ENCODE assay signal across 18 cellular contexts in genomic region chr14:100802766-100803693, GRCh38. TPM values are rescaled to one million over a fixed set of nuclear protein-coding genes. Genes with fewer than 3 reads are reported as not detected.
"Had no signal": no experiment of that assay in that cellular context is flagged by ENCODE, and none has a peak within 500 bp of the region (broad histone marks: within the 10 kb centered on the region; RNA-seq: fewer than 3 reads in every experiment).

No MANE protein-coding gene starts in this region.

- H3K9me3 ChIP-seq: pancreas, transverse colon had no signal

- H3K27ac ChIP-seq: ascending aorta, brain microvascular endothelial cell, pancreas, transverse colon had no signal

- H3K4me3 ChIP-seq: ascending aorta, mucosa of descending colon, pancreas, transverse colon had no signal

- ATAC-seq: mucosa of descending colon; naive thymus-derived CD4-positive, alpha-beta T cell; pancreas; right cardiac atrium; stimulated activated naive B cell treated with anti-CD40 and anti-IgM and Interleukin-4, amounts not matched to agents 10 μg/mL and 1 μg/mL and 100 μg/mL, for 72 hours had no signal

- DNase-seq: activated CD4-positive, alpha-beta memory T cell treated with anti-CD3 and anti-CD28 coated beads, Interleukin-2, amount 10 ng/mL, durations not matched to agents 7 days and 5 days; activated CD4-positive, alpha-beta T cell treated with anti-CD3 and anti-CD28 coated beads for 48 hours; activated gamma-delta T cell treated with Interleukin-2 at 50 U/mL for 16 hours; brain microvascular endothelial cell; effector CD4-positive, alpha-beta T cell; erythroblast; foreskin fibroblast; naive thymus-derived CD4-positive, alpha-beta T cell; pancreas; small intestine; stimulated activated CD4-positive, alpha-beta T cell treated with anti-CD3 and anti-CD28 coated beads, Interleukin-15, amount 100 ng/mL, for 24 hours; stimulated activated CD8-positive, alpha-beta memory T cell treated with anti-CD3 and anti-CD28 coated beads, Interleukin-4, amount 100 ng/mL, for 48 hours; stimulated activated naive B cell treated with anti-CD40 and anti-IgM and Interleukin-4, amounts not matched to agents 10 μg/mL and 1 μg/mL and 100 μg/mL, for 72 hours; transverse colon had no signal

- H3K4me1 ChIP-seq: ascending aorta, pancreas, transverse colon had no signal

- H3K27me3 ChIP-seq: ascending aorta, brain microvascular endothelial cell, pancreas, transverse colon had no signal

- H3K36me3 ChIP-seq: ascending aorta, brain microvascular endothelial cell, pancreas, transverse colon had no signal

RNA-seq across cellular contexts. Expression of gene MEG3, which starts 22.9 kb away (rescaled TPM):
- total RNA-seq: activated CD4-positive, alpha-beta memory T cell treated with anti-CD3 and anti-CD28 coated beads, Interleukin-2, amount 10 ng/mL, durations not matched to agents 7 days and 5 days; T-helper 2 cell treated with Interferon-gamma antibody and Interleukin-4, amounts not matched to agents 100 ng/mL and 5 ng/mL, for 36 hours had no signal
- polyA plus RNA-seq: naive thymus-derived CD4-positive, alpha-beta T cell had no signal
